In genomic region chr14:70148911-70149675, GRCh38 we compare ENCODE assay signal across 1 cellular context.
TF ChIP-seq lines count a peak whose summit lies in the region.

No MANE protein-coding gene starts in this region.

TF ChIP-seq in SK-N-SH treated with all-trans-retinoic acid at 6 μM for 48 hours, 23 proteins besides CTCF, POLR2A, EP300 and RAD21 (continued from another document):
- TF ChIP-seq ZNF70 (CRISPR knock-in tag; IDR thresholded peaks at IDR 0.05): no peak
TF ChIP-seq in SK-N-SH treated with all-trans-retinoic acid at 6 μM for 48 hours: peak in this region for 0.
